Comparison of ENCODE assay signal across 8 cellular contexts in genomic region chr18:62524443-62525200, GRCh38. TPM values are rescaled to one million over a fixed set of nuclear protein-coding genes. Genes with fewer than 3 reads are reported as not detected.
DNase-seq lines count a peak whose midpoint lies in the region; ATAC-seq lines count a peak whose summit lies in the region.

No MANE protein-coding gene starts in this region.

- H3K9me3 ChIP-seq in mesodermal cell (ENCODE audit: control insufficient read depth, low read length) = no peaks in the 10 kb centered on the region

- H3K4me3 Mint-ChIP-seq in effector memory CD8-positive, alpha-beta T cell = peak overlapping the region; percentile 93 to 98

- no peaks in the 10 kb centered on the region for H3K27me3 Mint-ChIP-seq in effector memory CD8-positive, alpha-beta T cell

- H3K4me1 ChIP-seq in mesodermal cell (ENCODE audit: control insufficient read depth, insufficient read depth, low read length, poor library complexity, severe bottlenecking) = peaks cover 10% of the 10 kb centered on the region

- peak; percentile 9 for ATAC-seq in GM18868 (IDR thresholded peaks at IDR 0.05; ENCODE audit: unreplicated experiment)
- peak; percentile 13 for ATAC-seq in effector memory CD8-positive, alpha-beta T cell (replicated peaks)
- no peak for ATAC-seq in GM19452 (IDR thresholded peaks at IDR 0.05; ENCODE audit: unreplicated experiment)

- in situ Hi-C loops in ACHN (cut with HindIII; ENCODE audit: low pct_ligation_motif_present, low pct_unique_long_range_greater_than_20kb, low sequenced_read_pairs) = no loop called here

- 1% methylated on average over 43 to 51 of the region's 57 CpGs for WGBS in mesodermal cell (ENCODE audit: insufficient coverage in 2 of 2), 2 experiments

- no peak overlapping the region for H3K27ac ChIP-seq in mesodermal cell (ENCODE audit: low read depth, low read length, severe bottlenecking)

- no peaks in the 10 kb centered on the region for H3K36me3 ChIP-seq in mesodermal cell (ENCODE audit: control insufficient read depth, insufficient read depth, low read length)

- H3K4me3 ChIP-seq in mesodermal cell (ENCODE audit: extremely low read depth, insufficient read depth, low read length, poor library complexity, severe bottlenecking) = peak overlapping the region; percentile 70

- peak overlapping the region; percentile 92 to 94 for H3K27ac Mint-ChIP-seq in effector memory CD8-positive, alpha-beta T cell

- no peaks in the 10 kb centered on the region for H3K9me3 Mint-ChIP-seq in effector memory CD8-positive, alpha-beta T cell

- peaks cover 19 to 34% of the 10 kb centered on the region in 2 donors for H3K4me1 Mint-ChIP-seq in effector memory CD8-positive, alpha-beta T cell (ENCODE audit: low read depth in 2 of 2)

- H3K36me3 Mint-ChIP-seq in effector memory CD8-positive, alpha-beta T cell (ENCODE audit: insufficient read depth) = peaks cover 29% of the 10 kb centered on the region

- DNase-seq in ACHN = peak; percentile 48
- peak; percentile 35 for DNase-seq in NCI-H2227 treated with DMSO at 0.1 percent for 48 hours (lab: John Stamatoyannopoulos, UW)
- DNase-seq in activated CD8-positive, alpha-beta memory T cell treated with anti-CD3 and anti-CD28 coated beads for 48 hours (ENCODE audit: low read depth in 2 of 3, low spot score in 2 of 3) = peak in 2 of 3 experiments; percentile 46 to 52
- DNase-seq in effector memory CD8-positive, alpha-beta T cell = peak; percentile 35 to 56 (median 47)
- peak; percentile 42 to 53 for DNase-seq in stimulated activated CD8-positive, alpha-beta memory T cell treated with anti-CD3 and anti-CD28 coated beads, Interleukin-15, amount 100 ng/mL, for 4 hours (ENCODE audit: low read depth in 2 of 2)

RNA-seq across cellular contexts. Expression of gene ZCCHC2, which starts 1.8 kb away (rescaled TPM):
- polyA plus RNA-seq in mesodermal cell (2013, experiment 1 of 2) = 9.9 TPM
- polyA plus RNA-seq in mesodermal cell (2013, experiment 2 of 2) = 8.1 TPM
